ENCODE assay signal across 3 cellular contexts in the genomic region with DNA sequence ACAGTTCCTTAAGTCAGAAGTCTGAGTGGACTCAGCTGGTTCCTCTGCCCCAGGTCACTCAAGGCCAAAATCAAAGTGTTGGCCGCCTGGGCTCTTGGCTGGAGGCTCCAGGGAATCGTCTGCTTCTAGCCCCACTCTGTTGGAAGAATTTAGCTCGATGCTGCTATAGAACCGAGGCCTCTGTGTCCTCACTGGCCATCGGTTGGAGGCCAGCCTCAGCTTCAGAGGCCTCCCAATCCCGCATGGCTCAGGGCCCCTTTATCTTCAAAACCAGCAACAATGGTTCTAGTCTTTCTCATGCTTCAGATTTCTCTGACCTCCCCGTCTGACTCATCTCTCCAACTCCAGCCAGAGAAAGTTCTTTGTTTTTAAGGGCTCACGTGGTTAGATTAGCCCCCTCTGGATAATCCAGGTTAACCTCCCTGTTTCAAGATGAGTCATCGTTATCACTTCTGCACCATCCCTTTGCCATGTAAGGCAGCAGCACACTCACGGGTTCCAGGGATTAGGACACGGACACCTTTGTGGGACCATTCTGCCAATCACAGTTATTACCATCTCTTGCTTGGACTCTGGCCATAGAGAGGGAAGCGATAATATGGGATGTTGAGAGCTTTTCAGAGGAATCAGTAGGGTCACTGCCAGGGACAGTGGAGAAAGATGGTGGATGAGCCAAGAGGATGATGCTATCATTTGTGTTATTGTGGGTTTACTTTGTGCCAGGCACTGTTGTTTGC.
A peak's percentile ranks its signal among the peaks of the same experiment; 100 is the strongest.
TF ChIP-seq lines count a peak whose summit lies in the region.

No MANE protein-coding gene starts in this region.

TF ChIP-seq in A549, 52 proteins besides CTCF, POLR2A, EP300 and RAD21:
- TF ChIP-seq FOSL2 (IDR thresholded peaks at IDR 0.05) (no peak), FOSL2 (CRISPR knock-in tag; IDR thresholded peaks at IDR 0.05) (peak; percentile 57), CBX2 (IDR thresholded peaks at IDR 0.05; ENCODE audit: borderline replicate concordance, low read depth) (no peak), MAFK (IDR thresholded peaks at IDR 0.05; ENCODE audit: partially characterized antibody) (no peak), EHMT2 (IDR thresholded peaks at IDR 0.05; ENCODE audit: low read depth) (no peak)
- TF ChIP-seq, protein P1, sequence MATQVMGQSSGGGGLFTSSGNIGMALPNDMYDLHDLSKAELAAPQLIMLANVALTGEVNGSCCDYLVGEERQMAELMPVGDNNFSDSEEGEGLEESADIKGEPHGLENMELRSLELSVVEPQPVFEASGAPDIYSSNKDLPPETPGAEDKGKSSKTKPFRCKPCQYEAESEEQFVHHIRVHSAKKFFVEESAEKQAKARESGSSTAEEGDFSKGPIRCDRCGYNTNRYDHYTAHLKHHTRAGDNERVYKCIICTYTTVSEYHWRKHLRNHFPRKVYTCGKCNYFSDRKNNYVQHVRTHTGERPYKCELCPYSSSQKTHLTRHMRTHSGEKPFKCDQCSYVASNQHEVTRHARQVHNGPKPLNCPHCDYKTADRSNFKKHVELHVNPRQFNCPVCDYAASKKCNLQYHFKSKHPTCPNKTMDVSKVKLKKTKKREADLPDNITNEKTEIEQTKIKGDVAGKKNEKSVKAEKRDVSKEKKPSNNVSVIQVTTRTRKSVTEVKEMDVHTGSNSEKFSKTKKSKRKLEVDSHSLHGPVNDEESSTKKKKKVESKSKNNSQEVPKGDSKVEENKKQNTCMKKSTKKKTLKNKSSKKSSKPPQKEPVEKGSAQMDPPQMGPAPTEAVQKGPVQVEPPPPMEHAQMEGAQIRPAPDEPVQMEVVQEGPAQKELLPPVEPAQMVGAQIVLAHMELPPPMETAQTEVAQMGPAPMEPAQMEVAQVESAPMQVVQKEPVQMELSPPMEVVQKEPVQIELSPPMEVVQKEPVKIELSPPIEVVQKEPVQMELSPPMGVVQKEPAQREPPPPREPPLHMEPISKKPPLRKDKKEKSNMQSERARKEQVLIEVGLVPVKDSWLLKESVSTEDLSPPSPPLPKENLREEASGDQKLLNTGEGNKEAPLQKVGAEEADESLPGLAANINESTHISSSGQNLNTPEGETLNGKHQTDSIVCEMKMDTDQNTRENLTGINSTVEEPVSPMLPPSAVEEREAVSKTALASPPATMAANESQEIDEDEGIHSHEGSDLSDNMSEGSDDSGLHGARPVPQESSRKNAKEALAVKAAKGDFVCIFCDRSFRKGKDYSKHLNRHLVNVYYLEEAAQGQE (IDR thresholded peaks at IDR 0.05): no peak

TF ChIP-seq in GM12878, 131 proteins besides CTCF, POLR2A, EP300 and RAD21 (continues in another document):
- TF ChIP-seq NR2F1 (conservative IDR thresholded peaks at IDR 0.05): peak; percentile 26; the same call in 1 of the 2 replicates
- peak; percentile 67 for TF ChIP-seq IKZF1 (conservative IDR thresholded peaks at IDR 0.05)
- no peak for TF ChIP-seq ETV6 (conservative IDR thresholded peaks at IDR 0.05 in 1 of 2, IDR thresholded peaks at IDR 0.05 in 1 of 2; ENCODE audit: borderline replicate concordance in 1 of 2, low read depth in 1 of 2)
- TF ChIP-seq CHD4 (IDR thresholded peaks at IDR 0.05): no peak
- TF ChIP-seq MEF2B (IDR thresholded peaks at IDR 0.05; ENCODE audit: partially characterized antibody, poor library complexity, severe bottlenecking): no peak
- TF ChIP-seq, protein P2, sequence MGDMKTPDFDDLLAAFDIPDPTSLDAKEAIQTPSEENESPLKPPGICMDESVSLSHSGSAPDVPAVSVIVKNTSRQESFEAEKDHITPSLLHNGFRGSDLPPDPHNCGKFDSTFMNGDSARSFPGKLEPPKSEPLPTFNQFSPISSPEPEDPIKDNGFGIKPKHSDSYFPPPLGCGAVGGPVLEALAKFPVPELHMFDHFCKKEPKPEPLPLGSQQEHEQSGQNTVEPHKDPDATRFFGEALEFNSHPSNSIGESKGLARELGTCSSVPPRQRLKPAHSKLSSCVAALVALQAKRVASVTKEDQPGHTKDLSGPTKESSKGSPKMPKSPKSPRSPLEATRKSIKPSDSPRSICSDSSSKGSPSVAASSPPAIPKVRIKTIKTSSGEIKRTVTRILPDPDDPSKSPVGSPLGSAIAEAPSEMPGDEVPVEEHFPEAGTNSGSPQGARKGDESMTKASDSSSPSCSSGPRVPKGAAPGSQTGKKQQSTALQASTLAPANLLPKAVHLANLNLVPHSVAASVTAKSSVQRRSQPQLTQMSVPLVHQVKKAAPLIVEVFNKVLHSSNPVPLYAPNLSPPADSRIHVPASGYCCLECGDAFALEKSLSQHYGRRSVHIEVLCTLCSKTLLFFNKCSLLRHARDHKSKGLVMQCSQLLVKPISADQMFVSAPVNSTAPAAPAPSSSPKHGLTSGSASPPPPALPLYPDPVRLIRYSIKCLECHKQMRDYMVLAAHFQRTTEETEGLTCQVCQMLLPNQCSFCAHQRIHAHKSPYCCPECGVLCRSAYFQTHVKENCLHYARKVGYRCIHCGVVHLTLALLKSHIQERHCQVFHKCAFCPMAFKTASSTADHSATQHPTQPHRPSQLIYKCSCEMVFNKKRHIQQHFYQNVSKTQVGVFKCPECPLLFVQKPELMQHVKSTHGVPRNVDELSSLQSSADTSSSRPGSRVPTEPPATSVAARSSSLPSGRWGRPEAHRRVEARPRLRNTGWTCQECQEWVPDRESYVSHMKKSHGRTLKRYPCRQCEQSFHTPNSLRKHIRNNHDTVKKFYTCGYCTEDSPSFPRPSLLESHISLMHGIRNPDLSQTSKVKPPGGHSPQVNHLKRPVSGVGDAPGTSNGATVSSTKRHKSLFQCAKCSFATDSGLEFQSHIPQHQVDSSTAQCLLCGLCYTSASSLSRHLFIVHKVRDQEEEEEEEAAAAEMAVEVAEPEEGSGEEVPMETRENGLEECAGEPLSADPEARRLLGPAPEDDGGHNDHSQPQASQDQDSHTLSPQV (IDR thresholded peaks at IDR 0.05): no peak
- TF ChIP-seq, protein P3, sequence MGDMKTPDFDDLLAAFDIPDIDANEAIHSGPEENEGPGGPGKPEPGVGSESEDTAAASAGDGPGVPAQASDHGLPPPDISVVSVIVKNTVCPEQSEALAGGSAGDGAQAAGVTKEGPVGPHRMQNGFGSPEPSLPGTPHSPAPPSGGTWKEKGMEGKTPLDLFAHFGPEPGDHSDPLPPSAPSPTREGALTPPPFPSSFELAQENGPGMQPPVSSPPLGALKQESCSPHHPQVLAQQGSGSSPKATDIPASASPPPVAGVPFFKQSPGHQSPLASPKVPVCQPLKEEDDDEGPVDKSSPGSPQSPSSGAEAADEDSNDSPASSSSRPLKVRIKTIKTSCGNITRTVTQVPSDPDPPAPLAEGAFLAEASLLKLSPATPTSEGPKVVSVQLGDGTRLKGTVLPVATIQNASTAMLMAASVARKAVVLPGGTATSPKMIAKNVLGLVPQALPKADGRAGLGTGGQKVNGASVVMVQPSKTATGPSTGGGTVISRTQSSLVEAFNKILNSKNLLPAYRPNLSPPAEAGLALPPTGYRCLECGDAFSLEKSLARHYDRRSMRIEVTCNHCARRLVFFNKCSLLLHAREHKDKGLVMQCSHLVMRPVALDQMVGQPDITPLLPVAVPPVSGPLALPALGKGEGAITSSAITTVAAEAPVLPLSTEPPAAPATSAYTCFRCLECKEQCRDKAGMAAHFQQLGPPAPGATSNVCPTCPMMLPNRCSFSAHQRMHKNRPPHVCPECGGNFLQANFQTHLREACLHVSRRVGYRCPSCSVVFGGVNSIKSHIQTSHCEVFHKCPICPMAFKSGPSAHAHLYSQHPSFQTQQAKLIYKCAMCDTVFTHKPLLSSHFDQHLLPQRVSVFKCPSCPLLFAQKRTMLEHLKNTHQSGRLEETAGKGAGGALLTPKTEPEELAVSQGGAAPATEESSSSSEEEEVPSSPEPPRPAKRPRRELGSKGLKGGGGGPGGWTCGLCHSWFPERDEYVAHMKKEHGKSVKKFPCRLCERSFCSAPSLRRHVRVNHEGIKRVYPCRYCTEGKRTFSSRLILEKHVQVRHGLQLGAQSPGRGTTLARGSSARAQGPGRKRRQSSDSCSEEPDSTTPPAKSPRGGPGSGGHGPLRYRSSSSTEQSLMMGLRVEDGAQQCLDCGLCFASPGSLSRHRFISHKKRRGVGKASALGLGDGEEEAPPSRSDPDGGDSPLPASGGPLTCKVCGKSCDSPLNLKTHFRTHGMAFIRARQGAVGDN (IDR thresholded peaks at IDR 0.05): no peak
- peak; percentile 29 for TF ChIP-seq JUNB (IDR thresholded peaks at IDR 0.05)
- TF ChIP-seq, protein P4, sequence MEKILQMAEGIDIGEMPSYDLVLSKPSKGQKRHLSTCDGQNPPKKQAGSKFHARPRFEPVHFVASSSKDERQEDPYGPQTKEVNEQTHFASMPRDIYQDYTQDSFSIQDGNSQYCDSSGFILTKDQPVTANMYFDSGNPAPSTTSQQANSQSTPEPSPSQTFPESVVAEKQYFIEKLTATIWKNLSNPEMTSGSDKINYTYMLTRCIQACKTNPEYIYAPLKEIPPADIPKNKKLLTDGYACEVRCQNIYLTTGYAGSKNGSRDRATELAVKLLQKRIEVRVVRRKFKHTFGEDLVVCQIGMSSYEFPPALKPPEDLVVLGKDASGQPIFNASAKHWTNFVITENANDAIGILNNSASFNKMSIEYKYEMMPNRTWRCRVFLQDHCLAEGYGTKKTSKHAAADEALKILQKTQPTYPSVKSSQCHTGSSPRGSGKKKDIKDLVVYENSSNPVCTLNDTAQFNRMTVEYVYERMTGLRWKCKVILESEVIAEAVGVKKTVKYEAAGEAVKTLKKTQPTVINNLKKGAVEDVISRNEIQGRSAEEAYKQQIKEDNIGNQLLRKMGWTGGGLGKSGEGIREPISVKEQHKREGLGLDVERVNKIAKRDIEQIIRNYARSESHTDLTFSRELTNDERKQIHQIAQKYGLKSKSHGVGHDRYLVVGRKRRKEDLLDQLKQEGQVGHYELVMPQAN (conservative IDR thresholded peaks at IDR 0.05): no peak

TF ChIP-seq in HepG2, 621 proteins besides CTCF, POLR2A, EP300 and RAD21 (continues in another document):
- TF ChIP-seq, protein P5, sequence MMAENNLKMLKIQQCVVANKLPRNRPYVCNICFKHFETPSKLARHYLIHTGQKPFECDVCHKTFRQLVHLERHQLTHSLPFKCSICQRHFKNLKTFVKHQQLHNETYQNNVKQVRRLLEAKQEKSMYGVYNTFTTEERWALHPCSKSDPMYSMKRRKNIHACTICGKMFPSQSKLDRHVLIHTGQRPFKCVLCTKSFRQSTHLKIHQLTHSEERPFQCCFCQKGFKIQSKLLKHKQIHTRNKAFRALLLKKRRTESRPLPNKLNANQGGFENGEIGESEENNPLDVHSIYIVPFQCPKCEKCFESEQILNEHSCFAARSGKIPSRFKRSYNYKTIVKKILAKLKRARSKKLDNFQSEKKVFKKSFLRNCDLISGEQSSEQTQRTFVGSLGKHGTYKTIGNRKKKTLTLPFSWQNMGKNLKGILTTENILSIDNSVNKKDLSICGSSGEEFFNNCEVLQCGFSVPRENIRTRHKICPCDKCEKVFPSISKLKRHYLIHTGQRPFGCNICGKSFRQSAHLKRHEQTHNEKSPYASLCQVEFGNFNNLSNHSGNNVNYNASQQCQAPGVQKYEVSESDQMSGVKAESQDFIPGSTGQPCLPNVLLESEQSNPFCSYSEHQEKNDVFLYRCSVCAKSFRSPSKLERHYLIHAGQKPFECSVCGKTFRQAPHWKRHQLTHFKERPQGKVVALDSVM (CRISPR knock-in tag; IDR thresholded peaks at IDR 0.05): peak; percentile 96
- TF ChIP-seq PITX1 (CRISPR knock-in tag; IDR thresholded peaks at IDR 0.05): 0 out of 2 replicates have a peak, but pooled peaks have one; percentile 36
- peak; percentile 93 for TF ChIP-seq FOSL2 (CRISPR knock-in tag; IDR thresholded peaks at IDR 0.05)
- TF ChIP-seq PPARG (CRISPR knock-in tag; conservative IDR thresholded peaks at IDR 0.05): no peak
- TF ChIP-seq JUNB (CRISPR knock-in tag; IDR thresholded peaks at IDR 0.05; ENCODE audit: borderline replicate concordance): peak; percentile 75; the same call in 1 of the 2 replicates
- 0 out of 2 replicates have a peak, but pooled peaks have one; percentile 5 for TF ChIP-seq MED1 (CRISPR knock-in tag; IDR thresholded peaks at IDR 0.05)
- TF ChIP-seq, protein P6, sequence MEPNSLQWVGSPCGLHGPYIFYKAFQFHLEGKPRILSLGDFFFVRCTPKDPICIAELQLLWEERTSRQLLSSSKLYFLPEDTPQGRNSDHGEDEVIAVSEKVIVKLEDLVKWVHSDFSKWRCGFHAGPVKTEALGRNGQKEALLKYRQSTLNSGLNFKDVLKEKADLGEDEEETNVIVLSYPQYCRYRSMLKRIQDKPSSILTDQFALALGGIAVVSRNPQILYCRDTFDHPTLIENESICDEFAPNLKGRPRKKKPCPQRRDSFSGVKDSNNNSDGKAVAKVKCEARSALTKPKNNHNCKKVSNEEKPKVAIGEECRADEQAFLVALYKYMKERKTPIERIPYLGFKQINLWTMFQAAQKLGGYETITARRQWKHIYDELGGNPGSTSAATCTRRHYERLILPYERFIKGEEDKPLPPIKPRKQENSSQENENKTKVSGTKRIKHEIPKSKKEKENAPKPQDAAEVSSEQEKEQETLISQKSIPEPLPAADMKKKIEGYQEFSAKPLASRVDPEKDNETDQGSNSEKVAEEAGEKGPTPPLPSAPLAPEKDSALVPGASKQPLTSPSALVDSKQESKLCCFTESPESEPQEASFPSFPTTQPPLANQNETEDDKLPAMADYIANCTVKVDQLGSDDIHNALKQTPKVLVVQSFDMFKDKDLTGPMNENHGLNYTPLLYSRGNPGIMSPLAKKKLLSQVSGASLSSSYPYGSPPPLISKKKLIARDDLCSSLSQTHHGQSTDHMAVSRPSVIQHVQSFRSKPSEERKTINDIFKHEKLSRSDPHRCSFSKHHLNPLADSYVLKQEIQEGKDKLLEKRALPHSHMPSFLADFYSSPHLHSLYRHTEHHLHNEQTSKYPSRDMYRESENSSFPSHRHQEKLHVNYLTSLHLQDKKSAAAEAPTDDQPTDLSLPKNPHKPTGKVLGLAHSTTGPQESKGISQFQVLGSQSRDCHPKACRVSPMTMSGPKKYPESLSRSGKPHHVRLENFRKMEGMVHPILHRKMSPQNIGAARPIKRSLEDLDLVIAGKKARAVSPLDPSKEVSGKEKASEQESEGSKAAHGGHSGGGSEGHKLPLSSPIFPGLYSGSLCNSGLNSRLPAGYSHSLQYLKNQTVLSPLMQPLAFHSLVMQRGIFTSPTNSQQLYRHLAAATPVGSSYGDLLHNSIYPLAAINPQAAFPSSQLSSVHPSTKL (CRISPR knock-in tag; IDR thresholded peaks at IDR 0.05): 0 out of 2 replicates have a peak, but pooled peaks have one; percentile 28
- TF ChIP-seq, protein P7, sequence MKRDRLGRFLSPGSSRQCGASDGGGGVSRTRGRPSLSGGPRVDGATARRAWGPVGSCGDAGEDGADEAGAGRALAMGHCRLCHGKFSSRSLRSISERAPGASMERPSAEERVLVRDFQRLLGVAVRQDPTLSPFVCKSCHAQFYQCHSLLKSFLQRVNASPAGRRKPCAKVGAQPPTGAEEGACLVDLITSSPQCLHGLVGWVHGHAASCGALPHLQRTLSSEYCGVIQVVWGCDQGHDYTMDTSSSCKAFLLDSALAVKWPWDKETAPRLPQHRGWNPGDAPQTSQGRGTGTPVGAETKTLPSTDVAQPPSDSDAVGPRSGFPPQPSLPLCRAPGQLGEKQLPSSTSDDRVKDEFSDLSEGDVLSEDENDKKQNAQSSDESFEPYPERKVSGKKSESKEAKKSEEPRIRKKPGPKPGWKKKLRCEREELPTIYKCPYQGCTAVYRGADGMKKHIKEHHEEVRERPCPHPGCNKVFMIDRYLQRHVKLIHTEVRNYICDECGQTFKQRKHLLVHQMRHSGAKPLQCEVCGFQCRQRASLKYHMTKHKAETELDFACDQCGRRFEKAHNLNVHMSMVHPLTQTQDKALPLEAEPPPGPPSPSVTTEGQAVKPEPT (CRISPR knock-in tag; IDR thresholded peaks at IDR 0.05; ENCODE audit: low read depth): no peak
- TF ChIP-seq, protein P8, sequence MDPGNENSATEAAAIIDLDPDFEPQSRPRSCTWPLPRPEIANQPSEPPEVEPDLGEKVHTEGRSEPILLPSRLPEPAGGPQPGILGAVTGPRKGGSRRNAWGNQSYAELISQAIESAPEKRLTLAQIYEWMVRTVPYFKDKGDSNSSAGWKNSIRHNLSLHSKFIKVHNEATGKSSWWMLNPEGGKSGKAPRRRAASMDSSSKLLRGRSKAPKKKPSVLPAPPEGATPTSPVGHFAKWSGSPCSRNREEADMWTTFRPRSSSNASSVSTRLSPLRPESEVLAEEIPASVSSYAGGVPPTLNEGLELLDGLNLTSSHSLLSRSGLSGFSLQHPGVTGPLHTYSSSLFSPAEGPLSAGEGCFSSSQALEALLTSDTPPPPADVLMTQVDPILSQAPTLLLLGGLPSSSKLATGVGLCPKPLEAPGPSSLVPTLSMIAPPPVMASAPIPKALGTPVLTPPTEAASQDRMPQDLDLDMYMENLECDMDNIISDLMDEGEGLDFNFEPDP (CRISPR knock-in tag; conservative IDR thresholded peaks at IDR 0.05): 0 out of 2 replicates have a peak, but pooled peaks have one; percentile 22
- no peak for TF ChIP-seq SSRP1 (CRISPR knock-in tag; IDR thresholded peaks at IDR 0.05)
- peak; percentile 72 for TF ChIP-seq BHLHE40 (IDR thresholded peaks at IDR 0.05; ENCODE audit: low read length)
